ENCODE assay signal across 8 cellular contexts in genomic region chr17:48101012-48101720, GRCh38. TPM values are rescaled to one million over a fixed set of nuclear protein-coding genes. Genes with fewer than 3 reads are reported as not detected.
A peak's percentile ranks its signal among the peaks of the same experiment; 100 is the strongest.
DNase-seq lines count a peak whose midpoint lies in the region; TF ChIP-seq lines count a peak whose summit lies in the region.

Gene CBX1 (minus strand): TSS chr17:48101478. CDS start chr17:48077004, 24,474 bp downstream.

- CTCF ChIA-PET in HEK293T (lab: Yijun Ruan, JAX): interaction anchor here (0.5 to 0.9 kb wide), 3 partner anchors 20 to 237 kb away, joined by 3 to 6 read pairs (median 3); no protein-coding TSS in a partner anchor

- peaks cover 9% of the 10 kb centered on the region for H3K4me1 ChIP-seq in SJSA1 (replicated peaks)
- H3K4me1 ChIP-seq in neuron (ENCODE audit: insufficient read depth, low read length): peaks cover 6% of the 10 kb centered on the region

- no peaks in the 10 kb centered on the region for H3K27me3 ChIP-seq in SJSA1 (replicated peaks)
- H3K27me3 ChIP-seq in neuron (ENCODE audit: insufficient read depth, low read length): no peaks in the 10 kb centered on the region

- no peaks in the 10 kb centered on the region; the same call in 1 of the 2 replicates for H3K9me3 ChIP-seq in SJSA1 (replicated peaks)
- H3K9me3 ChIP-seq in neuron (ENCODE audit: low read length): no peaks in the 10 kb centered on the region

- H3K4me3 ChIP-seq in SJSA1 (peak within 1 kb of the TSS; percentile 76), neuron (ENCODE audit: low read length) (peak within 1 kb of the TSS; percentile 55)

- DNase-seq in GM03348 (ENCODE audit: low spot score) (peak; percentile 96), HEK293T (ENCODE audit: extremely low spot score) (peak; percentile 95), MV-4-11 (lab: John Stamatoyannopoulos, UW) (peak; percentile 90), SJSA1 (ENCODE audit: low read depth in 1 of 2, low spot score in 2 of 2) (peak; percentile 98 to 99), foreskin melanocyte (peak; percentile 93), stromal cell of bone marrow (ENCODE audit: low read depth) (peak; percentile 89)
- DNase-seq in activated naive CD4-positive, alpha-beta T cell (lab: John Stamatoyannopoulos, UW): peak; percentile 77 to 94 (median 86)

- peak within 1 kb of the TSS; percentile 62 for H3K27ac ChIP-seq in SJSA1

- H2AFZ ChIP-seq in neuron (ENCODE audit: low read depth, low read length): peak within 1 kb of the TSS; percentile 83

- H3K36me3 ChIP-seq in SJSA1 (peaks cover 25% of the 10 kb centered on the region), neuron (ENCODE audit: insufficient read depth, low read length) (no peaks in the 10 kb centered on the region)

- POLR2A ChIA-PET in HEK293T (lab: Yijun Ruan, JAX): interaction anchor here (0.6 to 2.5 kb wide), 17 partner anchors 11 to 500 kb away, joined by 3 to 19 read pairs (median 5); partner anchors contain the start of gene NFE2L1

TF ChIP-seq in HEK293T, 16 proteins besides CTCF, POLR2A, EP300 and RAD21:
- TF ChIP-seq ARNT (IDR thresholded peaks at IDR 0.05) (no peak), ZNF384 (IDR thresholded peaks at IDR 0.05) (no peak), HDGF (IDR thresholded peaks at IDR 0.05; ENCODE audit: borderline replicate concordance) (0 out of 2 replicates have a peak, but pooled peaks have one; percentile 41), FOXK2 (IDR thresholded peaks at IDR 0.05) (no peak), PKNOX1 (IDR thresholded peaks at IDR 0.05) (peak; percentile 78), FOXM1 (IDR thresholded peaks at IDR 0.05; ENCODE audit: borderline replicate concordance) (peak; percentile 16; the same call in 1 of the 2 replicates), LEF1 (IDR thresholded peaks at IDR 0.05; ENCODE audit: borderline replicate concordance) (0 out of 2 replicates have a peak, but pooled peaks have one; percentile 27), L3MBTL2 (conservative IDR thresholded peaks at IDR 0.05) (peak; percentile 81), FOXA1 (IDR thresholded peaks at IDR 0.05) (no peak)

RNA-seq across cellular contexts. Expression of gene CBX1, which starts in this region (rescaled TPM):
- 111 and 149 TPM in 2 replicates for total RNA-seq in SJSA1 (2014; rRNA removed; shearing (Covaris generic))

Comparison
In these comparisons a context has a peak if more than half of its experiments do, and no peak if none do; other contexts are left out.
1. Peak in every context shown above with its lines: DNase-seq, H3K4me3 ChIP-seq and H3K27ac ChIP-seq.